Comparison of ENCODE assay signal across 9 cellular contexts in the genomic region with DNA sequence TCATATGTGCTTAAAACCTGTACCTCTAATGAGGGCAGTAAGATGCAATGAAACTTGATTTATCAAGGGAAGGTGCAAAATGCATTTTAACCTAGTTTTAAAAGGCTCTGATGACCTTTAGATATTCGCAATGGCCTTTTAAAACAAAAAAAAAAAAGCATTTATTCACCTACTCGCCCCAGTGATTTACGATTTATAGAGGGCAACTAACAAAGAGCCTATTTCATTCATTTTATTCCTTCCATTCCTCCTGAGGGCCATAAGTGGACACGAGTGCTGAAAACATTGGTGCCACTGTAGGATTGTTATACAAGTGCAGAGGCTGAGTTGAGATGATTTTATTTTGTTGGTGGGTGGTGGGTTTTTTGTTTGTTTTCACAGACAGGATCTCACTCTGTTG.
"Had no signal": no experiment of that assay in that cellular context is flagged by ENCODE, and none has a peak within 500 bp of the region (broad histone marks: within the 10 kb centered on the region; RNA-seq: fewer than 3 reads in every experiment).

No MANE protein-coding gene starts in this region.

- DNase-seq: H9, HCEC 1CT, IMR-90, KG1 had no signal

- ATAC-seq: GM23338, K562 had no signal

- FAIRE-seq: H1, H54, HTR-8/SVneo, K562 had no signal
